35 cellular contexts compared by ENCODE assay signal in genomic region chr10:99419688-99420087, GRCh38.
"Had no signal": no experiment of that assay in that cellular context is flagged by ENCODE, and none has a peak within 500 bp of the region (broad histone marks: within the 10 kb centered on the region; RNA-seq: fewer than 3 reads in every experiment).

No MANE protein-coding gene starts in this region.

- H3K27ac ChIP-seq: KMS-11 had no signal

- H3K4me3 ChIP-seq: MG63 had no signal

- H3K9me3 ChIP-seq: MG63 had no signal

- H3K27me3 ChIP-seq: MG63 had no signal

- DNase-seq: Karpas-422, Kasumi-1, KBM-7, KG1, MG63, MM.1S, MV-4-11, NCI-H1048, NCI-H1092, NCI-H1092 treated with DMSO at 0.1 percent for 48 hours, NCI-H1105, NCI-H1105 treated with DMSO at 0.1 percent for 48 hours, NCI-H1417, NCI-H1417 treated with DMSO at 0.1 percent for 48 hours, NCI-H1436, NCI-H1436 treated with DMSO at 0.1 percent for 48 hours, NCI-H146, NCI-H1694, NCI-H1694 treated with DMSO at 0.1 percent for 48 hours, NCI-H187, NCI-H187 treated with DMSO at 0.1 percent for 48 hours, NCI-H1930, NCI-H2029, NCI-H2029 treated with DMSO at 0.1 percent for 48 hours, NCI-H2081, NCI-H2081 treated with DMSO at 0.1 percent for 48 hours, NCI-H2107, NCI-H2171, NCI-H2171 treated with DMSO at 0.1 percent for 48 hours, NCI-H2227 treated with DMSO at 0.1 percent for 48 hours, NCI-H226, NCI-H345, NCI-H446, NCI-H446 treated with DMSO at 0.1 percent for 48 hours had no signal
